In genomic region chr14:52275372-52275771, GRCh38 we compare ENCODE assay signal across 26 cellular contexts. TPM values are rescaled to one million over a fixed set of nuclear protein-coding genes. Genes with fewer than 3 reads are reported as not detected.
DNase-seq lines count a peak whose midpoint lies in the region; ATAC-seq lines count a peak whose summit lies in the region.
"Had no signal": no experiment of that assay in that cellular context is flagged by ENCODE, and none has a peak within 500 bp of the region (broad histone marks: within the 10 kb centered on the region; RNA-seq: fewer than 3 reads in every experiment).

No MANE protein-coding gene starts in this region.

- no peaks in the 10 kb centered on the region for H3K36me3 Mint-ChIP-seq in activated T-cell treated with anti-CD3 and anti-CD28 coated beads, Interleukin-2, amount 50 U/mL, for 24 hours (ENCODE audit: low read depth)
- peaks cover 2% of the 10 kb centered on the region for H3K36me3 Mint-ChIP-seq in activated T-helper 1 cell treated with anti-CD3 and anti-CD28 coated beads, Interleukin-12 subunit alpha, Interleukin-12 subunit beta, Interleukin-2, Interleukin-4 antibody, amounts not matched to agents 30 ng/mL and 10 ng/mL and 1 ng/mL, durations not matched to agents 14 hours and 24 hours and 36 hours (ENCODE audit: low read depth)
- peaks cover 54% of the 10 kb centered on the region for H3K36me3 Mint-ChIP-seq in central memory CD8-positive, alpha-beta T cell (ENCODE audit: insufficient read depth)

- peaks cover 10% of the 10 kb centered on the region for H3K27me3 Mint-ChIP-seq in activated T-cell treated with anti-CD3 and anti-CD28 coated beads, Interleukin-2, amount 50 U/mL, for 24 hours
- H3K27me3 Mint-ChIP-seq in activated T-helper 1 cell treated with anti-CD3 and anti-CD28 coated beads, Interleukin-12 subunit alpha, Interleukin-12 subunit beta, Interleukin-2, Interleukin-4 antibody, amounts not matched to agents 30 ng/mL and 10 ng/mL and 1 ng/mL, durations not matched to agents 14 hours and 24 hours and 36 hours (ENCODE audit: insufficient read depth) = peaks cover 34% of the 10 kb centered on the region
- no peaks in the 10 kb centered on the region for H3K27me3 Mint-ChIP-seq in central memory CD8-positive, alpha-beta T cell

- no peak overlapping the region for H3K4me3 Mint-ChIP-seq in activated T-cell treated with anti-CD3 and anti-CD28 coated beads, Interleukin-2, amount 50 U/mL, for 24 hours
- no peak overlapping the region for H3K4me3 Mint-ChIP-seq in activated T-helper 1 cell treated with anti-CD3 and anti-CD28 coated beads, Interleukin-12 subunit alpha, Interleukin-12 subunit beta, Interleukin-2, Interleukin-4 antibody, amounts not matched to agents 30 ng/mL and 10 ng/mL and 1 ng/mL, durations not matched to agents 14 hours and 24 hours and 36 hours
- no peak overlapping the region for H3K4me3 Mint-ChIP-seq in central memory CD8-positive, alpha-beta T cell
- H3K4me3 Mint-ChIP-seq: CD4-positive, alpha-beta T cell had no signal

- no peak for ATAC-seq in central memory CD8-positive, alpha-beta T cell (replicated peaks; ENCODE audit: extremely low read depth, poor library complexity, severe bottlenecking)
- ATAC-seq in stimulated activated naive CD8-positive, alpha-beta T cell treated with anti-CD3 and anti-CD28 coated beads, Interleukin-15, Interleukin-2, amounts not matched to agents 100 U/mL and 50 U/mL, for 24 hours = peak; percentile 49
- ATAC-seq: A549, K562, PC-3 had no signal

- DNase-seq in activated T-cell treated with anti-CD3 and anti-CD28 coated beads, Interleukin-2, amount 50 U/mL, for 24 hours = no peak
- no peak for DNase-seq in activated T-cell treated with anti-CD3 and anti-CD28 coated beads, Interleukin-2, amount 50 U/mL, for 48 hours
- no peak for DNase-seq in activated T-helper 1 cell treated with anti-CD3 and anti-CD28 coated beads, Interleukin-12 subunit alpha, Interleukin-12 subunit beta, Interleukin-2, Interleukin-4 antibody, amounts not matched to agents 30 ng/mL and 10 ng/mL and 1 ng/mL, durations not matched to agents 14 hours and 24 hours and 36 hours (ENCODE audit: low spot score)
- DNase-seq in central memory CD8-positive, alpha-beta T cell (ENCODE audit: low spot score in 2 of 2) = no peak
- DNase-seq in stimulated activated naive CD8-positive, alpha-beta T cell treated with anti-CD3 and anti-CD28 coated beads, Interleukin-15, Interleukin-2, amounts not matched to agents 100 U/mL and 50 U/mL, for 24 hours = no peak
- no peak for DNase-seq in HK-2 (ENCODE audit: unreplicated experiment)
- DNase-seq in EL = no peak
- DNase-seq: AML-193; CD4-positive, alpha-beta T cell; COR-L47; DMS53; GM23248; H7; Kasumi-1; NCI-H1105 treated with DMSO at 0.1 percent for 48 hours; NCI-H146; NCI-H2029; NCI-H446; NCI-H526; NCI-H82; NK-92 treated with Interleukin-12 subunit alpha and Interleukin-12 subunit beta, amount 100 ng/mL, for 24 hours had no signal

- H3K4me1 Mint-ChIP-seq in activated T-cell treated with anti-CD3 and anti-CD28 coated beads, Interleukin-2, amount 50 U/mL, for 24 hours (ENCODE audit: low read depth) = peaks cover 24% of the 10 kb centered on the region
- H3K4me1 Mint-ChIP-seq in activated T-helper 1 cell treated with anti-CD3 and anti-CD28 coated beads, Interleukin-12 subunit alpha, Interleukin-12 subunit beta, Interleukin-2, Interleukin-4 antibody, amounts not matched to agents 30 ng/mL and 10 ng/mL and 1 ng/mL, durations not matched to agents 14 hours and 24 hours and 36 hours (ENCODE audit: low read depth) = peaks cover 15% of the 10 kb centered on the region
- peaks cover 62% of the 10 kb centered on the region for H3K4me1 Mint-ChIP-seq in central memory CD8-positive, alpha-beta T cell

- H3K9me3 Mint-ChIP-seq in activated T-cell treated with anti-CD3 and anti-CD28 coated beads, Interleukin-2, amount 50 U/mL, for 24 hours = no peaks in the 10 kb centered on the region
- H3K9me3 Mint-ChIP-seq in activated T-helper 1 cell treated with anti-CD3 and anti-CD28 coated beads, Interleukin-12 subunit alpha, Interleukin-12 subunit beta, Interleukin-2, Interleukin-4 antibody, amounts not matched to agents 30 ng/mL and 10 ng/mL and 1 ng/mL, durations not matched to agents 14 hours and 24 hours and 36 hours = no peaks in the 10 kb centered on the region
- H3K9me3 Mint-ChIP-seq in central memory CD8-positive, alpha-beta T cell = no peaks in the 10 kb centered on the region
- H3K9me3 Mint-ChIP-seq: CD4-positive, alpha-beta T cell had no signal

- H3K27ac Mint-ChIP-seq in activated T-cell treated with anti-CD3 and anti-CD28 coated beads, Interleukin-2, amount 50 U/mL, for 24 hours = peak overlapping the region; percentile 39
- peak overlapping the region; percentile 52 for H3K27ac Mint-ChIP-seq in activated T-helper 1 cell treated with anti-CD3 and anti-CD28 coated beads, Interleukin-12 subunit alpha, Interleukin-12 subunit beta, Interleukin-2, Interleukin-4 antibody, amounts not matched to agents 30 ng/mL and 10 ng/mL and 1 ng/mL, durations not matched to agents 14 hours and 24 hours and 36 hours
- peak overlapping the region; percentile 61 for H3K27ac Mint-ChIP-seq in central memory CD8-positive, alpha-beta T cell (ENCODE audit: low read depth)
- H3K27ac Mint-ChIP-seq: CD4-positive, alpha-beta T cell had no signal

- intact Hi-C loops in activated T-helper 1 cell treated with anti-CD3 and anti-CD28 coated beads, Interleukin-12 subunit alpha, Interleukin-12 subunit beta, Interleukin-2, Interleukin-4 antibody, amounts not matched to agents 30 ng/mL and 10 ng/mL and 1 ng/mL, durations not matched to agents 14 hours and 24 hours and 36 hours (cut with micrococcal nuclease) = no loop called here

RNA-seq across cellular contexts. Expression of gene PTGDR, which starts 7.9 kb away (rescaled TPM):
- not detected in 2 replicates for total RNA-seq in activated T-helper 1 cell treated with anti-CD3 and anti-CD28 coated beads, Interleukin-12 subunit alpha, Interleukin-12 subunit beta, Interleukin-2, Interleukin-4 antibody, amounts not matched to agents 30 ng/mL and 10 ng/mL and 1 ng/mL, durations not matched to agents 14 hours and 24 hours and 36 hours
- total RNA-seq: Daoy, GM23248, H7, K562, MCF 10A, PC-3 had no signal

RNA-seq across cellular contexts. Expression of gene PTGER2, which starts 38.7 kb away (rescaled TPM):
- total RNA-seq in activated T-helper 1 cell treated with anti-CD3 and anti-CD28 coated beads, Interleukin-12 subunit alpha, Interleukin-12 subunit beta, Interleukin-2, Interleukin-4 antibody, amounts not matched to agents 30 ng/mL and 10 ng/mL and 1 ng/mL, durations not matched to agents 14 hours and 24 hours and 36 hours = 67.4 and 67.9 TPM in 2 replicates
- total RNA-seq: K562 had no signal
